ENCODE assay signal across 13 cellular contexts in the genomic region with DNA sequence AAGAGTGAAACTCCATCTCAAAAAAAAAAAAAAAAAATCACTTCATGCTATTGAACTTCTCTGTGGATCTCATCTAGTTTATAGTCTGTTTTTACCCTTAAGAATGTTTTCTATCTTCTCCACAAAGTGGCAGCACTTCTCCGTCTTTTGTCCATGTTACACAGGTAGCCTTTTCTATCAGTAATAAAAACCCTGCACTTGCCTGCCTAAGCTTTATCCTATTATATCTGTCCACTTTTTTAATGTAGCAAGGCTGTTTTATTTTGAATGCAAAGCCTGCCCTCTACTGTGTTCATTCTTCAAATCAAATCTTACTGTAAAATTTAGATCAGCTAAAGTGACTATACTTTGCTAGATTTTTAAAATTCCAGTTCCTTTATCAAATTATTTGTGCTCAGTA.
DNase-seq lines count a peak whose midpoint lies in the region; ATAC-seq and TF ChIP-seq lines count a peak whose summit lies in the region.
"Had no signal": no experiment of that assay in that cellular context is flagged by ENCODE, and none has a peak within 500 bp of the region (broad histone marks: within the 10 kb centered on the region; RNA-seq: fewer than 3 reads in every experiment).

No MANE protein-coding gene starts in this region.

- H3K4me1 ChIP-seq in SK-N-SH (ENCODE audit: control insufficient read depth in 1 of 2, insufficient read depth in 2 of 2, low read depth in 1 of 2, low read length in 1 of 2): no peaks in the 10 kb centered on the region
- no peaks in the 10 kb centered on the region for H3K4me1 ChIP-seq in foreskin keratinocyte
- H3K4me1 ChIP-seq: esophagus squamous epithelium, right atrium auricular region had no signal

- intact Hi-C loops in sciatic nerve (cut with DNase I): no loop called here

- H3K9me3 ChIP-seq in SK-N-SH: no peaks in the 10 kb centered on the region
- H3K9me3 ChIP-seq: esophagus squamous epithelium, right atrium auricular region had no signal

- TF ChIP-seq CTCF in SK-N-SH (IDR thresholded peaks at IDR 0.05): no peak
- no peak for TF ChIP-seq CTCF in RWPE1 (conservative IDR thresholded peaks at IDR 0.05; ENCODE audit: low read depth)
- peak; percentile 50 for TF ChIP-seq CTCF in foreskin keratinocyte (conservative IDR thresholded peaks at IDR 0.05)

- CTCF ChIA-PET in SK-N-SH (lab: Yijun Ruan, JAX) (interaction anchor here (0.9 to 1.6 kb wide), 5 partner anchors 8 to 705 kb away, joined by 3 to 5 read pairs (median 5); no protein-coding TSS in a partner anchor), RWPE1 (lab: Yijun Ruan, JAX) (interaction anchor here (0.6 to 1.9 kb wide), 9 partner anchors 10 to 650 kb away, joined by 3 to 18 read pairs (median 3); no protein-coding TSS in a partner anchor)

- H2AFZ ChIP-seq in SK-N-SH (ENCODE audit: low read depth): no peak overlapping the region

- 52% methylated on average over 1 of the region's 1 CpG for WGBS in SK-N-SH (ENCODE audit: low lambda C conversion rate)

- no peaks in the 10 kb centered on the region for H4K20me1 ChIP-seq in SK-N-SH (ENCODE audit: insufficient read depth)

- H3K79me2 ChIP-seq in SK-N-SH (ENCODE audit: insufficient read depth): no peaks in the 10 kb centered on the region

- no peaks in the 10 kb centered on the region for H3K36me3 ChIP-seq in SK-N-SH (replicated peaks in 1 of 2; ENCODE audit: control insufficient read depth in 1 of 2, insufficient read depth in 2 of 2, low read length in 1 of 2)
- H3K36me3 ChIP-seq: esophagus squamous epithelium, right atrium auricular region had no signal

- no peak overlapping the region for H3K27ac ChIP-seq in SK-N-SH (ENCODE audit: low read depth in 2 of 2, low read length in 1 of 2)
- H3K27ac ChIP-seq in RWPE1: no peak overlapping the region
- H3K27ac ChIP-seq in foreskin keratinocyte: no peak overlapping the region
- H3K27ac ChIP-seq: esophagus squamous epithelium, right atrium auricular region had no signal

- H3K27me3 ChIP-seq in SK-N-SH (ENCODE audit: insufficient read depth) (no peaks in the 10 kb centered on the region), foreskin keratinocyte (no peaks in the 10 kb centered on the region)
- H3K27me3 ChIP-seq: esophagus squamous epithelium, right atrium auricular region had no signal

- no peak overlapping the region for H3K4me2 ChIP-seq in SK-N-SH

- H3K9ac ChIP-seq in SK-N-SH: no peak overlapping the region

- H3K4me3 ChIP-seq in SK-N-SH (ENCODE audit: low read depth in 2 of 2, low read length in 1 of 2): no peak overlapping the region
- H3K4me3 ChIP-seq: esophagus squamous epithelium, right atrium auricular region had no signal

- POLR2A ChIA-PET in SK-N-SH (lab: Yijun Ruan, JAX) (no interaction called here), RWPE1 (lab: Yijun Ruan, JAX; ENCODE audit: low non-redundant PET) (interaction anchor here (0.6 kb wide), 1 partner anchor 1117 kb away, joined by 3 read pairs; no protein-coding TSS in a partner anchor)

- H3K9me2 ChIP-seq in SK-N-SH: no peaks in the 10 kb centered on the region

- ATAC-seq in SK-N-SH treated with all-trans-retinoic acid at 6 μM for 48 hours: no peak
- ATAC-seq in foreskin keratinocyte: no peak
- ATAC-seq in sciatic nerve: peak; percentile 44
- no peak for ATAC-seq in HG02973 (IDR thresholded peaks at IDR 0.05; ENCODE audit: unreplicated experiment)
- ATAC-seq: T-helper 17 cell had no signal

- no peaks in the 10 kb centered on the region for H3F3A ChIP-seq in SK-N-SH (replicated peaks; ENCODE audit: insufficient read depth)

- no peak for TF ChIP-seq EP300 in SK-N-SH (IDR thresholded peaks at IDR 0.05; ENCODE audit: borderline replicate concordance in 1 of 2, low read depth in 1 of 2, low read length in 1 of 2)

- DNase-seq in SK-N-SH (no peak), RWPE1 (ENCODE audit: low spot score) (peak; percentile 29), foreskin keratinocyte (no peak), sciatic nerve (ENCODE audit: low spot score) (no peak), AML-193 (lab: John Stamatoyannopoulos, UW) (no peak), NOMO-1 (lab: John Stamatoyannopoulos, UW; ENCODE audit: unreplicated experiment in 2 of 2) (no peak)
- DNase-seq: activated CD4-positive, alpha-beta memory T cell treated with anti-CD3 and anti-CD28 coated beads, Interleukin-2, amount 10 ng/mL, durations not matched to agents 7 days and 5 days; esophagus squamous epithelium; NCI-H146; T-helper 17 cell had no signal

- peak; percentile 20; the same call in 1 of the 2 replicates for TF ChIP-seq RAD21 in SK-N-SH (IDR thresholded peaks at IDR 0.05; ENCODE audit: low read length)

TF ChIP-seq in SK-N-SH, 30 proteins besides CTCF, POLR2A, EP300 and RAD21 (continues in another document):
- TF ChIP-seq GATA2 (CRISPR knock-in tag; IDR thresholded peaks at IDR 0.05) (no peak), SMC3 (IDR thresholded peaks at IDR 0.05; ENCODE audit: low read depth, low read length) (no peak), ELF1 (IDR thresholded peaks at IDR 0.05) (no peak), POLR2AphosphoS5 (IDR thresholded peaks at IDR 0.05; ENCODE audit: low read depth, low read length) (no peak), MEF2A (IDR thresholded peaks at IDR 0.05; ENCODE audit: borderline replicate concordance, low read depth) (no peak), NRF1 (IDR thresholded peaks at IDR 0.05; ENCODE audit: low read depth, low read length) (no peak), FOXM1 (IDR thresholded peaks at IDR 0.05; ENCODE audit: low read depth) (no peak), TEAD4 (IDR thresholded peaks at IDR 0.05; ENCODE audit: borderline replicate concordance, insufficient read depth) (no peak), TCF12 (IDR thresholded peaks at IDR 0.05) (no peak)
- TF ChIP-seq, protein P1, sequence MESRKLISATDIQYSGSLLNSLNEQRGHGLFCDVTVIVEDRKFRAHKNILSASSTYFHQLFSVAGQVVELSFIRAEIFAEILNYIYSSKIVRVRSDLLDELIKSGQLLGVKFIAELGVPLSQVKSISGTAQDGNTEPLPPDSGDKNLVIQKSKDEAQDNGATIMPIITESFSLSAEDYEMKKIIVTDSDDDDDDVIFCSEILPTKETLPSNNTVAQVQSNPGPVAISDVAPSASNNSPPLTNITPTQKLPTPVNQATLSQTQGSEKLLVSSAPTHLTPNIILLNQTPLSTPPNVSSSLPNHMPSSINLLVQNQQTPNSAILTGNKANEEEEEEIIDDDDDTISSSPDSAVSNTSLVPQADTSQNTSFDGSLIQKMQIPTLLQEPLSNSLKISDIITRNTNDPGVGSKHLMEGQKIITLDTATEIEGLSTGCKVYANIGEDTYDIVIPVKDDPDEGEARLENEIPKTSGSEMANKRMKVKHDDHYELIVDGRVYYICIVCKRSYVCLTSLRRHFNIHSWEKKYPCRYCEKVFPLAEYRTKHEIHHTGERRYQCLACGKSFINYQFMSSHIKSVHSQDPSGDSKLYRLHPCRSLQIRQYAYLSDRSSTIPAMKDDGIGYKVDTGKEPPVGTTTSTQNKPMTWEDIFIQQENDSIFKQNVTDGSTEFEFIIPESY (IDR thresholded peaks at IDR 0.05; ENCODE audit: borderline replicate concordance, low read depth): no peak
- TF ChIP-seq, protein P2, sequence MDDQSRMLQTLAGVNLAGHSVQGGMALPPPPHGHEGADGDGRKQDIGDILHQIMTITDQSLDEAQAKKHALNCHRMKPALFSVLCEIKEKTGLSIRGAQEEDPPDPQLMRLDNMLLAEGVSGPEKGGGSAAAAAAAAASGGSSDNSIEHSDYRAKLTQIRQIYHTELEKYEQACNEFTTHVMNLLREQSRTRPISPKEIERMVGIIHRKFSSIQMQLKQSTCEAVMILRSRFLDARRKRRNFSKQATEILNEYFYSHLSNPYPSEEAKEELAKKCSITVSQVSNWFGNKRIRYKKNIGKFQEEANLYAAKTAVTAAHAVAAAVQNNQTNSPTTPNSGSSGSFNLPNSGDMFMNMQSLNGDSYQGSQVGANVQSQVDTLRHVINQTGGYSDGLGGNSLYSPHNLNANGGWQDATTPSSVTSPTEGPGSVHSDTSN (IDR thresholded peaks at IDR 0.05): no peak

TF ChIP-seq in SK-N-SH treated with all-trans-retinoic acid at 6 μM for 48 hours, 23 proteins besides CTCF, POLR2A, EP300 and RAD21:
- TF ChIP-seq ARNTL (CRISPR knock-in tag; IDR thresholded peaks at IDR 0.05; ENCODE audit: borderline replicate concordance, low read depth) (no peak), ZNF565 (CRISPR knock-in tag; conservative IDR thresholded peaks at IDR 0.05; ENCODE audit: low read depth) (no peak), TOX (CRISPR knock-in tag; IDR thresholded peaks at IDR 0.05; ENCODE audit: borderline replicate concordance) (no peak), ZFP3 (CRISPR knock-in tag; IDR thresholded peaks at IDR 0.05) (no peak), ZNF8 (CRISPR knock-in tag; IDR thresholded peaks at IDR 0.05) (no peak)
